19 cellular contexts compared by ENCODE assay signal in genomic region chr6:87669051-87669450, GRCh38. TPM values are rescaled to one million over a fixed set of nuclear protein-coding genes. Genes with fewer than 3 reads are reported as not detected.
DNase-seq lines count a peak whose midpoint lies in the region; ATAC-seq and TF ChIP-seq lines count a peak whose summit lies in the region.
"Had no signal": no experiment of that assay in that cellular context is flagged by ENCODE, and none has a peak within 500 bp of the region (broad histone marks: within the 10 kb centered on the region; RNA-seq: fewer than 3 reads in every experiment).

No MANE protein-coding gene starts in this region.

- intact Hi-C loops in right lobe of liver (cut with DNase I) = no loop called here

- in situ Hi-C loops in GM13976 (cut with MboI; ENCODE audit: low sequenced_read_pairs, unreplicated experiment) = no loop called here

- no peak overlapping the region for H3K4me3 ChIP-seq in right lobe of liver
- H3K4me3 ChIP-seq in effector memory CD4-positive, alpha-beta T cell (ENCODE audit: insufficient read depth, low read depth, low read length, poor library complexity, severe bottlenecking) = no peak overlapping the region
- H3K4me3 ChIP-seq: sigmoid colon, tibial artery had no signal

- peak overlapping the region in 2 of 3 donors; percentile 30 to 79 for H3K27ac ChIP-seq in right lobe of liver
- no peak overlapping the region for H3K27ac ChIP-seq in effector memory CD4-positive, alpha-beta T cell (ENCODE audit: insufficient read depth, low read length, poor library complexity, severe bottlenecking)
- H3K27ac ChIP-seq: sigmoid colon, tibial artery, WERI-Rb-1 had no signal

- WGBS in right lobe of liver (ENCODE audit: insufficient coverage, low coverage, low lambda C conversion rate, missing lambda C conversion rate) = 70% methylated on average over 3 of the region's 3 CpGs

- TF ChIP-seq CTCF in GM13976 (IDR thresholded peaks at IDR 0.05; ENCODE audit: borderline replicate concordance, control extremely low read depth, extremely low read depth, insufficient read depth, missing control alignments) (no peak), right lobe of liver (IDR thresholded peaks at IDR 0.05) (no peak)

- ATAC-seq in GM19463 (IDR thresholded peaks at IDR 0.05; ENCODE audit: unreplicated experiment) (peak; percentile 59), HG03571 (IDR thresholded peaks at IDR 0.05; ENCODE audit: unreplicated experiment) (peak; percentile 41), right lobe of liver (peak in 1 of 4 donors; percentile 4), GM19467 (IDR thresholded peaks at IDR 0.05; ENCODE audit: unreplicated experiment) (no peak)
- ATAC-seq: activated CD8-positive, alpha-beta T cell treated with anti-CD3 and anti-CD28 coated beads for 36 hours; PC-3; stimulated activated memory B cell treated with anti-CD40 and anti-IgM and Interleukin-4, amounts not matched to agents 10 μg/mL and 1 μg/mL and 100 μg/mL, for 72 hours had no signal

- H3K36me3 ChIP-seq in right lobe of liver = no peaks in the 10 kb centered on the region
- peaks cover 6% of the 10 kb centered on the region for H3K36me3 ChIP-seq in effector memory CD4-positive, alpha-beta T cell (ENCODE audit: control insufficient read depth, insufficient read depth, low read length)

- H3K9me3 ChIP-seq in right lobe of liver = no peaks in the 10 kb centered on the region
- no peaks in the 10 kb centered on the region for H3K9me3 ChIP-seq in effector memory CD4-positive, alpha-beta T cell (ENCODE audit: control insufficient read depth, low read length)
- H3K9me3 ChIP-seq: sigmoid colon, tibial artery had no signal

- TF ChIP-seq POLR2A in right lobe of liver (IDR thresholded peaks at IDR 0.05) = no peak

- peak; percentile 32 for DNase-seq in GM13976 (ENCODE audit: low spot score)
- DNase-seq in right lobe of liver = no peak
- no peak for DNase-seq in activated effector memory CD4-positive, alpha-beta T cell treated with Interleukin-2 at 50 U/mL for 16 hours
- DNase-seq in dermis blood vessel endothelial cell = no peak
- DNase-seq in effector memory CD4-positive, alpha-beta T cell = no peak
- DNase-seq: activated CD8-positive, alpha-beta T cell treated with anti-CD3 and anti-CD28 coated beads for 36 hours; activated naive CD4-positive, alpha-beta T cell treated with anti-CD3 and anti-CD28 coated beads, Interleukin-2, amount 50 U/mL, for 16 hours; activated T-cell treated with anti-CD3 and anti-CD28 coated beads, Interleukin-2, amount 50 U/mL, for 1 hour; CD4-positive, alpha-beta T cell; HFFc6; NCI-H1417 treated with DMSO at 0.1 percent for 48 hours; PC-3; sigmoid colon; tibial artery; WERI-Rb-1 had no signal

- no peaks in the 10 kb centered on the region for H3K27me3 ChIP-seq in right lobe of liver
- no peaks in the 10 kb centered on the region for H3K27me3 ChIP-seq in effector memory CD4-positive, alpha-beta T cell (replicated peaks; ENCODE audit: control insufficient read depth, insufficient read depth, low read length, poor library complexity, severe bottlenecking)
- H3K27me3 ChIP-seq: sigmoid colon, tibial artery had no signal

- H3K4me1 ChIP-seq in right lobe of liver = peaks cover 0 to 84% (median 23%) of the 10 kb centered on the region in 4 donors
- no peaks in the 10 kb centered on the region for H3K4me1 ChIP-seq in effector memory CD4-positive, alpha-beta T cell (ENCODE audit: control insufficient read depth, insufficient read depth, low read length, poor library complexity, severe bottlenecking)

RNA-seq across cellular contexts. Expression of gene AKIRIN2, which starts 33.0 kb away (rescaled TPM):
- total RNA-seq in right lobe of liver (10 to 100 TPM; 10.6 to 25.3 (median 18.6) TPM), dermis blood vessel endothelial cell (15.1 and 22.2 TPM in 2 replicates)
